21 cellular contexts compared by ENCODE assay signal in the genomic region with DNA sequence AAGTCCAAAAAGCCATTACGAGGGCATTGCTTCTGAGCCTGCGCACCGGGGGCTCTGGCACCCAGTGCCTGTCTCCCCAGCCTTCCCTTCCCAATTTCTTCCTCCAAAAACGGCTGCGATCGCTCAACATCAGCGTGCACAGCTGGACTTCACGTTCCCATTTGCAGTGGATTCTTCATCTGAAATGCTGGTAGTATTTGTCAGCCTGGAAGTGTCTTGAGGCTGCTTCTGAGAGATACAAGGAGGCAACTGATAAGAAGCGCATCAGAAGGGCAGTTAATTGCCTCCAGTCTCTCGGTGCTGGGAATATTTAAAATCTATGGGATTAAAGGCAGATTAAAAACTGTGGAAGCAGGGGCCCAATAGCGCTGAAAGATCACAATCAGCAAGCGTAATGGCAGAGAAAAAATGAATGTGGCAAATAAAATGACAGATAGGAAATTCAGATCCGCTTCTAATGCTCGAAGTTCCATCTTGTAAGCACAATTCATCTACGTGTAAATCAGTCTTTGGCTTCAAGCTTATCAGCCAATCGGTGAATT.
DNase-seq lines count a peak whose midpoint lies in the region; ATAC-seq and TF ChIP-seq lines count a peak whose summit lies in the region.
"Had no signal": no experiment of that assay in that cellular context is flagged by ENCODE, and none has a peak within 500 bp of the region (broad histone marks: within the 10 kb centered on the region; RNA-seq: fewer than 3 reads in every experiment).

No MANE protein-coding gene starts in this region.

- no peak overlapping the region for H3K23ac ChIP-seq in mesendoderm (ENCODE audit: low read length)

- CTCF ChIA-PET in PC-3 (lab: Charles Lee), result no interaction called here

- H3K27ac ChIP-seq in PC-3 (ENCODE audit: low read length) (no peak overlapping the region), mesendoderm (ENCODE audit: low read depth, low read length) (no peak overlapping the region), testis (no peak overlapping the region)
- H3K27ac ChIP-seq: 22Rv1, A549 had no signal

- peak overlapping the region; percentile 82 for H4K8ac ChIP-seq in mesendoderm (ENCODE audit: low read depth, low read length)

- intact Hi-C loops in PC-3 (cut with micrococcal nuclease) (no loop called here), testis (cut with DNase I; ENCODE audit: low total_unique reads) (no loop called here)

- H4K5ac ChIP-seq in mesendoderm (ENCODE audit: low read length), result no peak overlapping the region

- POLR2A ChIA-PET in PC-3 (lab: Charles Lee; ENCODE audit: unreplicated experiment), result no interaction called here

- no peak overlapping the region for H2BK15ac ChIP-seq in mesendoderm (replicated peaks; ENCODE audit: low read depth)

- no peak overlapping the region for H3K18ac ChIP-seq in mesendoderm (ENCODE audit: low read length)

- H3K79me2 ChIP-seq in PC-3 (ENCODE audit: low read length), result no peaks in the 10 kb centered on the region
- H3K79me2 ChIP-seq in mesendoderm (ENCODE audit: control insufficient read depth, insufficient read depth, low read length), result no peaks in the 10 kb centered on the region

- no peak overlapping the region for H2BK5ac ChIP-seq in mesendoderm (ENCODE audit: low read length)

- H3K36me3 ChIP-seq in PC-3 (ENCODE audit: low read depth, low read length) (no peaks in the 10 kb centered on the region), mesendoderm (ENCODE audit: control insufficient read depth, insufficient read depth, low read length) (no peaks in the 10 kb centered on the region), testis (ENCODE audit: low read depth, missing control alignments) (no peaks in the 10 kb centered on the region), MG63 (no peaks in the 10 kb centered on the region; the same call in 1 of the 2 replicates)

- no peaks in the 10 kb centered on the region for H4K20me1 ChIP-seq in PC-3 (ENCODE audit: low read length)

- 0 out of 2 replicates have a peak overlapping the region, but pooled peaks have one; percentile 16 for H3K4me2 ChIP-seq in PC-3 (ENCODE audit: low read length)
- no peak overlapping the region for H3K4me2 ChIP-seq in mesendoderm (ENCODE audit: low read length)
- H3K4me2 ChIP-seq: A549 had no signal

- H3K4me1 ChIP-seq in PC-3 (ENCODE audit: insufficient read depth, low read length), result no peaks in the 10 kb centered on the region
- H3K4me1 ChIP-seq in mesendoderm (ENCODE audit: control insufficient read depth, low read depth, low read length), result peaks cover 4% of the 10 kb centered on the region
- H3K4me1 ChIP-seq in testis, result no peaks in the 10 kb centered on the region
- H3K4me1 ChIP-seq: A549 had no signal

- H2AFZ ChIP-seq in PC-3 (ENCODE audit: low read length), result peak overlapping the region; percentile 48; the same call in 1 of the 2 replicates

- H3K9ac ChIP-seq in PC-3 (ENCODE audit: low read length) (no peak overlapping the region), mesendoderm (ENCODE audit: low read length) (no peak overlapping the region)

- H3K9me3 ChIP-seq in PC-3 (ENCODE audit: low read length) (no peaks in the 10 kb centered on the region), testis (no peaks in the 10 kb centered on the region), MG63 (peaks cover 1% of the 10 kb centered on the region; the same call in 1 of the 2 replicates)
- H3K9me3 ChIP-seq: A549 had no signal

- H2BK120ac ChIP-seq in mesendoderm (ENCODE audit: low read depth, low read length), result no peak overlapping the region

- TF ChIP-seq CTCF in PC-3 (conservative IDR thresholded peaks at IDR 0.05; ENCODE audit: low read depth, low read length) (no peak), testis (IDR thresholded peaks at IDR 0.05) (no peak)

- BruUV-seq in PC-3 (replicated peaks; lab: Mats Ljungman, UMichigan), result no TSS peak

- no peak for ATAC-seq in PC-3
- no peak for ATAC-seq in HG02798 (IDR thresholded peaks at IDR 0.05; ENCODE audit: poor library complexity, unreplicated experiment)
- ATAC-seq: A549, HCT116 had no signal

- no peak overlapping the region for H3K4me3 ChIP-seq in PC-3 (ENCODE audit: low read length)
- H3K4me3 ChIP-seq in mesendoderm (ENCODE audit: low read length), result no peak overlapping the region
- H3K4me3 ChIP-seq in testis, result no peak overlapping the region
- H3K4me3 ChIP-seq in MG63, result no peak overlapping the region
- H3K4me3 ChIP-seq: A549 had no signal

- H3K56ac ChIP-seq in mesendoderm (ENCODE audit: low read length), result no peak overlapping the region

- H2AK5ac ChIP-seq in mesendoderm (ENCODE audit: low read length), result no peak overlapping the region

- peak; percentile 31 for DNase-seq in NCI-H82 (lab: John Stamatoyannopoulos, UW)
- DNase-seq in NCI-H82 treated with DMSO at 0.1 percent for 48 hours (lab: John Stamatoyannopoulos, UW; ENCODE audit: unreplicated experiment), result no peak
- DNase-seq in PC-3, result no peak
- DNase-seq in mesendoderm, result peak; percentile 62
- DNase-seq in retina, result peak; percentile 10
- DNase-seq in testis, result no peak
- DNase-seq in MG63, result no peak
- DNase-seq: ACHN; AML-193; C1 segment of cervical spinal cord; Calu3; CD4-positive, alpha-beta memory T cell; COR-L47; DMS53; DMS79 treated with DMSO at 0.1 percent for 48 hours; GF-D8; H9 had no signal

- no peaks in the 10 kb centered on the region for H3K79me1 ChIP-seq in mesendoderm (ENCODE audit: low read length)

- H3F3A ChIP-seq in PC-3 (ENCODE audit: low read length, unreplicated experiment), result no peaks in the 10 kb centered on the region

- H3K9me2 ChIP-seq in PC-3 (replicated peaks; ENCODE audit: low read length), result no peaks in the 10 kb centered on the region

- H3K4ac ChIP-seq in mesendoderm (ENCODE audit: low read depth, low read length), result no peak overlapping the region

- H3K27me3 ChIP-seq in PC-3 (ENCODE audit: low read length), result peaks cover 47% of the 10 kb centered on the region
- H3K27me3 ChIP-seq in mesendoderm (ENCODE audit: insufficient read depth, low read length, poor library complexity), result no peaks in the 10 kb centered on the region
- H3K27me3 ChIP-seq in testis, result no peaks in the 10 kb centered on the region
- H3K27me3 ChIP-seq in MG63, result no peaks in the 10 kb centered on the region

- no peak for TF ChIP-seq POLR2A in testis (IDR thresholded peaks at IDR 0.05)

- no CpG with 5 or more reads among the region's 16 CpGs for WGBS in mesendoderm (ENCODE audit: extremely low coverage, insufficient coverage, low lambda C conversion rate)
- WGBS in testis, 2 donors, result 35 to 42% methylated on average over 16 of the region's 16 CpGs

Comparison
In these comparisons a context has a peak if more than half of its experiments do, and no peak if none do; other contexts are left out.
1. DNase-seq: peak in NCI-H82 (single experiment), mesendoderm (single experiment) and retina (single experiment); none in NCI-H82 treated with DMSO at 0.1 percent for 48 hours (single experiment), PC-3 (single experiment), testis (single experiment) and MG63 (single experiment).